Comparison of ENCODE assay signal across 8 cellular contexts in the genomic region with DNA sequence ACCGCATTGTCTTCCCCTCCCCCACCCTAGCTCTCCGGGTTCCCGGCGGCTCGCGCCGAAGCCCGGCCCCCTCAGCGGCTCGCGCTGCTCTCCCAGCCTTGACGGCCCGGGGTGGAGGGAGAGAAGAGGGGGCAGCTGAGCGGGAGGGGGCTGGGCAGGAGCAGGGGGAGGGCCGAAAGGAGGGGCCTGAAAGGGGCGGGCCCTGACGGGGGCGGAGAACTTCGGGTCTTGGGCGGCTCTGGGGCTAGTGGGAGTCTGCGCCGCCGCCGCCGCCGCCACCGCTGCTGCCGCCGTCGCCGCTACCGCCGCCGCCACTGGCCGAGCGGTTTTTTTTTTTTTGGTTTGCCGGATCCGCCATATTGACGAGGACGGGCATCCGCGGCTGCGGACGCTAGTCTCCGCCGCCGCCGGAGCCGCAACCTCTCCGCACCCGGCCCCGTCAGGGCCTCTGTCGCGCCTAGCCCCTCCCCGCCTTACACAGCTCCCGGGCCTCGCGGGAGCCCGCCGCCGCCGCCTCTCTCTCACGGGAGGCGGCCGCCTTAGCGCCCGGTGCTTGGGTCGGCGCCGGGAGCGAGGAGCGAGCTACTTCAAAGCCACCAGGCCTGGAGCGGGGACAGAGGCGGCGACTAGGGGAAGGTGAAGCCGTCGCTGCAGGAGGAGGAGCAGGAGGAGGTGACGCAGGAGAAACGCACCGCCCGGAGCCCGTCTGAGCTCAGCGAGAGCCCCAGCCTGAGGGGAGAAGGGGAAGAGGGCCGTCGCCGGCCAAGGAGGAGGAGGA. TPM values are rescaled to one million over a fixed set of nuclear protein-coding genes. Genes with fewer than 3 reads are reported as not detected.
DNase-seq lines count a peak whose midpoint lies in the region; ATAC-seq and TF ChIP-seq lines count a peak whose summit lies in the region.

A gene with protein sequence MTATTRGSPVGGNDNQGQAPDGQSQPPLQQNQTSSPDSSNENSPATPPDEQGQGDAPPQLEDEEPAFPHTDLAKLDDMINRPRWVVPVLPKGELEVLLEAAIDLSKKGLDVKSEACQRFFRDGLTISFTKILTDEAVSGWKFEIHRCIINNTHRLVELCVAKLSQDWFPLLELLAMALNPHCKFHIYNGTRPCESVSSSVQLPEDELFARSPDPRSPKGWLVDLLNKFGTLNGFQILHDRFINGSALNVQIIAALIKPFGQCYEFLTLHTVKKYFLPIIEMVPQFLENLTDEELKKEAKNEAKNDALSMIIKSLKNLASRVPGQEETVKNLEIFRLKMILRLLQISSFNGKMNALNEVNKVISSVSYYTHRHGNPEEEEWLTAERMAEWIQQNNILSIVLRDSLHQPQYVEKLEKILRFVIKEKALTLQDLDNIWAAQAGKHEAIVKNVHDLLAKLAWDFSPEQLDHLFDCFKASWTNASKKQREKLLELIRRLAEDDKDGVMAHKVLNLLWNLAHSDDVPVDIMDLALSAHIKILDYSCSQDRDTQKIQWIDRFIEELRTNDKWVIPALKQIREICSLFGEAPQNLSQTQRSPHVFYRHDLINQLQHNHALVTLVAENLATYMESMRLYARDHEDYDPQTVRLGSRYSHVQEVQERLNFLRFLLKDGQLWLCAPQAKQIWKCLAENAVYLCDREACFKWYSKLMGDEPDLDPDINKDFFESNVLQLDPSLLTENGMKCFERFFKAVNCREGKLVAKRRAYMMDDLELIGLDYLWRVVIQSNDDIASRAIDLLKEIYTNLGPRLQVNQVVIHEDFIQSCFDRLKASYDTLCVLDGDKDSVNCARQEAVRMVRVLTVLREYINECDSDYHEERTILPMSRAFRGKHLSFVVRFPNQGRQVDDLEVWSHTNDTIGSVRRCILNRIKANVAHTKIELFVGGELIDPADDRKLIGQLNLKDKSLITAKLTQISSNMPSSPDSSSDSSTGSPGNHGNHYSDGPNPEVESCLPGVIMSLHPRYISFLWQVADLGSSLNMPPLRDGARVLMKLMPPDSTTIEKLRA (N-terminal part only) (plus strand): TSS at position 341 of the 778 bp plus-strand sequence. CDS start 38,184 bp downstream, outside the sequence.

- H3K4me3 ChIP-seq in A673 (ENCODE audit: low read depth, low read length, poor library complexity, severe bottlenecking) (peak within 1 kb of the TSS; percentile 94), cardiac fibroblast (replicated peaks in 1 of 2; ENCODE audit: low read depth in 2 of 2, low read length in 2 of 2) (peak within 1 kb of the TSS; percentile 80 to 90)

- peaks cover 44% of the 10 kb centered on the region for H3K4me1 Mint-ChIP-seq in activated B cell treated with CpG ODN at 0.5 μM for 24 hours

- POLR2A ChIA-PET in A673 (lab: Charles Lee; ENCODE audit: low non-redundant PET) (interaction anchor here (0.6 kb wide), 1 partner anchor 406 kb away, joined by 3 read pairs; no protein-coding TSS in a partner anchor), activated B cell treated with CpG ODN at 0.5 μM for 24 hours (lab: Charles Lee) (interaction anchor here (0.5 to 4.0 kb wide), 30 partner anchors 11 to 1240 kb away, joined by 3 to 47 read pairs (median 4); a partner anchor contains a TSS)

- CTCF ChIA-PET in A673 (lab: Charles Lee) (interaction anchor here (0.5 to 2.0 kb wide), 2 partner anchors 30 to 314 kb away, joined by 4 to 5 read pairs; no protein-coding TSS in a partner anchor), activated B cell treated with CpG ODN at 0.5 μM for 24 hours (lab: Charles Lee) (interaction anchor here (0.6 to 3.0 kb wide), 5 partner anchors 24 to 1871 kb away, joined by 3 to 16 read pairs (median 7); no protein-coding TSS in a partner anchor)

- TF ChIP-seq CTCF in A673 (conservative IDR thresholded peaks at IDR 0.05; ENCODE audit: low read depth, low read length): no peak
- TF ChIP-seq CTCF in activated B cell treated with CpG ODN at 0.5 μM for 24 hours (IDR thresholded peaks at IDR 0.05): no peak
- no peak for TF ChIP-seq CTCF in cardiac fibroblast (IDR thresholded peaks at IDR 0.05; ENCODE audit: low read depth, low read length)

- intact Hi-C loops in A673 (cut with micrococcal nuclease; ENCODE audit: unreplicated experiment) (no loop called here), activated B cell treated with CpG ODN at 0.5 μM for 24 hours (cut with micrococcal nuclease) (loop anchor here (2.0 to 10.0 kb wide), 5 partner anchors 130 to 986 kb away; a partner anchor contains a TSS)

- ATAC-seq in GM18861 (IDR thresholded peaks at IDR 0.05; ENCODE audit: unreplicated experiment): peak; percentile 32
- peak; percentile 54 for ATAC-seq in HG03095 (IDR thresholded peaks at IDR 0.05; ENCODE audit: unreplicated experiment)
- ATAC-seq in activated B cell treated with CpG ODN at 0.5 μM for 24 hours (ENCODE audit: low read depth): peak; percentile 74

- H3K9me3 Mint-ChIP-seq in activated B cell treated with CpG ODN at 0.5 μM for 24 hours: no peaks in the 10 kb centered on the region

- DNase-seq in A673 (ENCODE audit: low spot score) (peak; percentile 93), NCI-H2196 treated with DMSO at 0.1 percent for 48 hours (lab: John Stamatoyannopoulos, UW; ENCODE audit: unreplicated experiment) (peak; percentile 62), activated B cell treated with CpG ODN at 0.5 μM for 24 hours (peak; percentile 77), cardiac fibroblast (ENCODE audit: low read depth in 2 of 2) (peak; percentile 85 to 95), iris pigment epithelial cell (ENCODE audit: low read depth) (peak; percentile 91)
- peak; percentile 65 to 75 for DNase-seq in stimulated activated CD4-positive, alpha-beta T cell treated with anti-CD3 and anti-CD28 coated beads, Interleukin-12 subunit alpha, Interleukin-12 subunit beta, amount 100 ng/mL, for 24 hours (ENCODE audit: low read depth in 2 of 2)

- peaks cover 10% of the 10 kb centered on the region for H3K36me3 Mint-ChIP-seq in activated B cell treated with CpG ODN at 0.5 μM for 24 hours (ENCODE audit: low read depth)

- no peaks in the 10 kb centered on the region for H3K27me3 ChIP-seq in A673 (replicated peaks; ENCODE audit: insufficient read depth, low read depth, low read length, poor library complexity)

- peak within 1 kb of the TSS; percentile 100 for H3K27ac ChIP-seq in A673 (ENCODE audit: low read depth, low read length, poor library complexity, severe bottlenecking)

- peak within 1 kb of the TSS; percentile 99 for H3K27ac Mint-ChIP-seq in activated B cell treated with CpG ODN at 0.5 μM for 24 hours

- no peaks in the 10 kb centered on the region for H3K27me3 Mint-ChIP-seq in activated B cell treated with CpG ODN at 0.5 μM for 24 hours

- H3K36me3 ChIP-seq in A673 (ENCODE audit: insufficient read depth, low read length, poor library complexity, severe bottlenecking): no peaks in the 10 kb centered on the region

- H3K4me1 ChIP-seq in A673 (ENCODE audit: insufficient read depth, low read length, poor library complexity, severe bottlenecking): peaks cover 11% of the 10 kb centered on the region

- H3K9me3 ChIP-seq in A673 (ENCODE audit: low read depth, low read length, poor library complexity, severe bottlenecking): no peaks in the 10 kb centered on the region

- peak within 1 kb of the TSS; percentile 90 for H3K4me3 Mint-ChIP-seq in activated B cell treated with CpG ODN at 0.5 μM for 24 hours

- BruUV-seq in A673 (replicated peaks; lab: Mats Ljungman, UMichigan): no TSS peak

RNA-seq across cellular contexts. Expression of the gene that starts here (rescaled TPM):
- total RNA-seq in A673 (2021) (70.6 and 76.0 TPM in 2 replicates), activated B cell treated with CpG ODN at 0.5 μM for 24 hours (58.9 and 68.3 TPM in 2 replicates)

Comparison
In these comparisons a context has a peak if more than half of its experiments do, and no peak if none do; other contexts are left out.
1. Peak in every context shown above with its lines: DNase-seq, ATAC-seq, H3K4me3 ChIP-seq and H3K27ac ChIP-seq.